ENCODE assay signal across 1 cellular context in the genomic region with DNA sequence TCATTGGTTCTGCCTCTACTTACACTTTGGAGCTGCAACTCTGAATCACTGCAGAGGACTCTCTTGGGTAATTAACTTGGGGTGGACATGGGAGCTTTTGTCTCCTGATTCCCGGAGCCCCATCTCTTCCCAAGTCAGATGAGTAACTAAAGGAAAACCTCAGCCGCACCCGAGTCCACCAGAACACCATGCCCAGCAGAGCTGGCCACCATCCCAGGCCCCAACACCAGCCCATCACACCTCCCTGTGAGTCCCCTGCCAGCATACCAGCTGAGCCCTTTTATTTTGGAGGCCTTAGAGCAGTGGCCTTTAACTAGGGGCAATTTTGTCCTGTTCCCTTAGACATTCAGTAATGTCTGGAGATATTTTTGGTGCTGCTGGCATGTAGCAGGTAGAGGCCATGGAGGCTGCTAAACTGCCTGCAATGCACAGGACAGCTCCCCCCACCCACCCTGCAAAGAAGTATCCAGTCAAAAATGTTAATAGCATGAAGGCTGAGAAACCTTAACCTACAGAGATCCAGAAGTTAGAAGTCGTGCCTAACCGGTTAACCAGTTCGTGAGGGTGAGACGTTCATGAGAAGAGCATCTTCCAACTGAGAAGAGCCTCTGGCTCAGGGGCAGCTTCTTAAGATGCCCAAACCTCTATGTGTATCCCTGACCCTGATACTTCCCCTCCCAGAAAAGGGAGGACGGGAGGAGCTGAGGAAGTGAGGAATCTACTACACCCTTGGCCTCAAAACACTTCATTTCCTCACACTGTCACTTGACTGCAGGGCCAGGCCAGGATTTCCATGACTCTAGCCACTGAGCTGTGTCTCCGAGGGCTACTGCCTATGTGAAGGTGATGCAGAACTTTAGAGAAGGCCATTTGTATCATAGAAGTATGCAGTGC.
TF ChIP-seq lines count a peak whose summit lies in the region.

No MANE protein-coding gene starts in this region.

TF ChIP-seq in endothelial cell of umbilical vein, 7 proteins besides CTCF, POLR2A, EP300 and RAD21:
- TF ChIP-seq EZH2 (IDR thresholded peaks at IDR 0.05; ENCODE audit: borderline replicate concordance, low read depth, low read length, severe bottlenecking) (no peak), MYC (IDR thresholded peaks at IDR 0.05; ENCODE audit: low read depth, low read length) (no peak), FOS (IDR thresholded peaks at IDR 0.05; ENCODE audit: borderline replicate concordance, insufficient read depth, low read length) (no peak), JUN (IDR thresholded peaks at IDR 0.05; ENCODE audit: borderline replicate concordance, insufficient read depth, insufficient read length, low read depth) (no peak), GATA2 (IDR thresholded peaks at IDR 0.05; ENCODE audit: insufficient read depth, insufficient read length, low read depth, low read length) (no peak), POLR2AphosphoS5 (IDR thresholded peaks at IDR 0.05; ENCODE audit: insufficient read depth, low read depth, low read length) (no peak)
- TF ChIP-seq, protein P1, sequence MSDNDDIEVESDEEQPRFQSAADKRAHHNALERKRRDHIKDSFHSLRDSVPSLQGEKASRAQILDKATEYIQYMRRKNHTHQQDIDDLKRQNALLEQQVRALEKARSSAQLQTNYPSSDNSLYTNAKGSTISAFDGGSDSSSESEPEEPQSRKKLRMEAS (IDR thresholded peaks at IDR 0.05; ENCODE audit: insufficient read depth, insufficient read length), result no peak
